Comparison of ENCODE assay signal across 9 cellular contexts in genomic region chr19:57615346-57615745, GRCh38. TPM values are rescaled to one million over a fixed set of nuclear protein-coding genes. Genes with fewer than 3 reads are reported as not detected.
DNase-seq lines count a peak whose midpoint lies in the region; ATAC-seq and TF ChIP-seq lines count a peak whose summit lies in the region.
"Had no signal": no experiment of that assay in that cellular context is flagged by ENCODE, and none has a peak within 500 bp of the region (broad histone marks: within the 10 kb centered on the region; RNA-seq: fewer than 3 reads in every experiment).

No MANE protein-coding gene starts in this region.

- peaks cover 70% of the 10 kb centered on the region for H3K36me3 Mint-ChIP-seq in stimulated activated naive CD8-positive, alpha-beta T cell treated with anti-CD3 and anti-CD28 coated beads, Interleukin-15, Interleukin-2, amounts not matched to agents 100 ng/mL and 50 ng/mL, for 24 hours (ENCODE audit: low read depth)

- ATAC-seq in stimulated activated naive CD8-positive, alpha-beta T cell treated with anti-CD3 and anti-CD28 coated beads, Interleukin-15, Interleukin-2, amounts not matched to agents 100 U/mL and 50 U/mL, for 24 hours: no peak
- ATAC-seq in GM21737 (IDR thresholded peaks at IDR 0.05; ENCODE audit: unreplicated experiment): no peak

- H3K27ac Mint-ChIP-seq in stimulated activated naive CD8-positive, alpha-beta T cell treated with anti-CD3 and anti-CD28 coated beads, Interleukin-15, Interleukin-2, amounts not matched to agents 100 ng/mL and 50 ng/mL, for 24 hours: peak overlapping the region; percentile 89

- peaks cover 20% of the 10 kb centered on the region for H3K4me1 Mint-ChIP-seq in stimulated activated naive CD8-positive, alpha-beta T cell treated with anti-CD3 and anti-CD28 coated beads, Interleukin-15, Interleukin-2, amounts not matched to agents 100 ng/mL and 50 ng/mL, for 24 hours (ENCODE audit: low read depth)

- DNase-seq in stimulated activated naive CD8-positive, alpha-beta T cell treated with anti-CD3 and anti-CD28 coated beads, Interleukin-15, Interleukin-2, amounts not matched to agents 100 U/mL and 50 U/mL, for 24 hours: no peak
- no peak for DNase-seq in ascending aorta (ENCODE audit: low spot score in 2 of 2)
- no peak for DNase-seq in NCI-H1930 (lab: John Stamatoyannopoulos, UW)
- DNase-seq in UCSD-AML1 (lab: John Stamatoyannopoulos, UW; ENCODE audit: unreplicated experiment): no peak
- DNase-seq in AG20443 (ENCODE audit: low spot score): no peak
- DNase-seq: NCI-H1092 had no signal

- H3K27me3 ChIP-seq in ascending aorta: no peaks in the 10 kb centered on the region

- H3K36me3 ChIP-seq in ascending aorta: peaks cover 42 to 54% of the 10 kb centered on the region in 2 donors
- H3K36me3 ChIP-seq in mesodermal cell (ENCODE audit: control insufficient read depth, insufficient read depth, low read length): peaks cover 56% of the 10 kb centered on the region

- intact Hi-C loops in ascending aorta (cut with DNase I): no loop called here

- H3K4me1 ChIP-seq in ascending aorta (peaks cover 3 to 8% of the 10 kb centered on the region in 2 donors), mesodermal cell (ENCODE audit: control insufficient read depth, insufficient read depth, low read length, poor library complexity, severe bottlenecking) (no peaks in the 10 kb centered on the region)

- H3K9me3 ChIP-seq in ascending aorta: peaks cover 57 to 59% of the 10 kb centered on the region in 2 donors
- peaks cover 56% of the 10 kb centered on the region for H3K9me3 ChIP-seq in mesodermal cell (ENCODE audit: control insufficient read depth, low read length)

- no peaks in the 10 kb centered on the region for H3K27me3 Mint-ChIP-seq in stimulated activated naive CD8-positive, alpha-beta T cell treated with anti-CD3 and anti-CD28 coated beads, Interleukin-15, Interleukin-2, amounts not matched to agents 100 ng/mL and 50 ng/mL, for 24 hours

- peak overlapping the region; percentile 84 to 95 for H3K4me3 ChIP-seq in ascending aorta
- peak overlapping the region; percentile 97 for H3K4me3 ChIP-seq in mesodermal cell (ENCODE audit: extremely low read depth, insufficient read depth, low read length, poor library complexity, severe bottlenecking)

- H3K9me3 Mint-ChIP-seq in stimulated activated naive CD8-positive, alpha-beta T cell treated with anti-CD3 and anti-CD28 coated beads, Interleukin-15, Interleukin-2, amounts not matched to agents 100 ng/mL and 50 ng/mL, for 24 hours: peaks cover 57% of the 10 kb centered on the region

- no peak overlapping the region for H3K27ac ChIP-seq in ascending aorta
- no peak overlapping the region for H3K27ac ChIP-seq in mesodermal cell (ENCODE audit: low read depth, low read length, severe bottlenecking)

- peak overlapping the region; percentile 92 for H3K4me3 Mint-ChIP-seq in stimulated activated naive CD8-positive, alpha-beta T cell treated with anti-CD3 and anti-CD28 coated beads, Interleukin-15, Interleukin-2, amounts not matched to agents 100 ng/mL and 50 ng/mL, for 24 hours

- no peak for TF ChIP-seq CTCF in ascending aorta (IDR thresholded peaks at IDR 0.05)

- WGBS in mesodermal cell (ENCODE audit: insufficient coverage in 2 of 2), 2 experiments: no CpG with 5 or more reads among the region's 3 CpGs

RNA-seq across cellular contexts. Expression of gene ZNF134, which starts 1.3 kb away (rescaled TPM):
- 1.7 TPM for total RNA-seq in ascending aorta
- 19.2 TPM for polyA plus RNA-seq in mesodermal cell (2013, experiment 1 of 2)
- 14.5 TPM for polyA plus RNA-seq in mesodermal cell (2013, experiment 2 of 2)

RNA-seq across cellular contexts. Expression of gene ZNF530, which starts 15.7 kb away (rescaled TPM):
- 2.6 TPM for total RNA-seq in ascending aorta
- 5.9 TPM for polyA plus RNA-seq in mesodermal cell (2013, experiment 1 of 2)
- 4.6 TPM for polyA plus RNA-seq in mesodermal cell (2013, experiment 2 of 2)

RNA-seq across cellular contexts. Expression of gene ZNF211, which starts 17.6 kb away (rescaled TPM):
- 9.9 TPM for total RNA-seq in ascending aorta
- 19.2 TPM for polyA plus RNA-seq in mesodermal cell (2013, experiment 1 of 2)
- 15.5 TPM for polyA plus RNA-seq in mesodermal cell (2013, experiment 2 of 2)

RNA-seq across cellular contexts. Expression of gene ZIK1, which starts 31.4 kb away (rescaled TPM):
- total RNA-seq in ascending aorta: 0.53 TPM
- 8.7 TPM for polyA plus RNA-seq in mesodermal cell (2013, experiment 1 of 2)
- 7.8 TPM for polyA plus RNA-seq in mesodermal cell (2013, experiment 2 of 2)

RNA-seq across cellular contexts. Expression of gene ZNF416, which starts 36.6 kb away (rescaled TPM):
- total RNA-seq in ascending aorta: 2.7 TPM
- polyA plus RNA-seq in mesodermal cell (2013, experiment 1 of 2): 4.8 TPM
- polyA plus RNA-seq in mesodermal cell (2013, experiment 2 of 2): 3.9 TPM
